In genomic region chr6:150600003-150600301, GRCh38 we compare ENCODE assay signal across 8 cellular contexts. TPM values are rescaled to one million over a fixed set of nuclear protein-coding genes. Genes with fewer than 3 reads are reported as not detected.
DNase-seq lines count a peak whose midpoint lies in the region; ATAC-seq, FAIRE-seq and TF ChIP-seq lines count a peak whose summit lies in the region.

No MANE protein-coding gene starts in this region.

- peaks cover 11% of the 10 kb centered on the region for H3K4me1 Mint-ChIP-seq in endodermal cell

- H3K36me3 Mint-ChIP-seq in endodermal cell (ENCODE audit: low read depth): no peaks in the 10 kb centered on the region

- no peak for TF ChIP-seq EP300 in ovary (IDR thresholded peaks at IDR 0.05)

- ATAC-seq in HG03521 (IDR thresholded peaks at IDR 0.05; ENCODE audit: unreplicated experiment) (peak; percentile 21), GM21360 (IDR thresholded peaks at IDR 0.05; ENCODE audit: unreplicated experiment) (no peak)

- FAIRE-seq in RCC 7860 (lab: Jason Lieb, UNC): no peak

- H3K4me1 ChIP-seq in endodermal cell (ENCODE audit: control insufficient read depth, insufficient read depth, low read length) (no peaks in the 10 kb centered on the region), ovary (ENCODE audit: insufficient read depth) (no peaks in the 10 kb centered on the region)

- TF ChIP-seq CTCF in GM12864 (IDR thresholded peaks at IDR 0.05; ENCODE audit: low read depth, low read length, missing control alignments) (no peak), endodermal cell (conservative IDR thresholded peaks at IDR 0.05) (no peak), ovary (IDR thresholded peaks at IDR 0.05) (no peak)

- H3K27ac ChIP-seq in endodermal cell (ENCODE audit: low read depth, low read length): no peak overlapping the region
- H3K27ac ChIP-seq in ovary: peak overlapping the region; percentile 45 to 85

- intact Hi-C loops in ovary (cut with DNase I): no loop called here

- peaks cover 67% of the 10 kb centered on the region for H3K27me3 ChIP-seq in endodermal cell (ENCODE audit: control insufficient read depth, insufficient read depth, low read length, poor library complexity, severe bottlenecking)
- H3K27me3 ChIP-seq in ovary: no peaks in the 10 kb centered on the region

- H3K4me3 ChIP-seq in GM12864 (ENCODE audit: low read depth, low read length) (peak overlapping the region; percentile 66), endodermal cell (ENCODE audit: low read length) (peak overlapping the region; percentile 77), ovary (peak overlapping the region; percentile 71)

- H3K9me3 ChIP-seq in endodermal cell (ENCODE audit: control insufficient read depth, low read length) (no peaks in the 10 kb centered on the region), ovary (no peaks in the 10 kb centered on the region)

- H3K9ac ChIP-seq in endodermal cell (ENCODE audit: extremely low read depth, low read length, poor library complexity, severe bottlenecking): no peak overlapping the region

- 0% methylated on average over 11 to 39 of the region's 39 CpGs for WGBS in endodermal cell (ENCODE audit: insufficient coverage in 1 of 2, insufficient read length in 1 of 2), 2 experiments
- WGBS in ovary, 3 donors: 0 to 2% methylated on average over 19 to 36 of the region's 39 CpGs; no CpG with 5 or more reads in 1 of the 3 donors

- peak overlapping the region; percentile 79 for H3K4me3 Mint-ChIP-seq in endodermal cell

- H3K27me3 Mint-ChIP-seq in endodermal cell (ENCODE audit: insufficient read depth): peaks cover 83% of the 10 kb centered on the region

- H3K27ac Mint-ChIP-seq in endodermal cell: no peak overlapping the region

- H3K9me3 Mint-ChIP-seq in endodermal cell: no peaks in the 10 kb centered on the region

- DNase-seq in GM12864 (ENCODE audit: low read depth) (no peak), endodermal cell (no peak), ovary (no peak), RCC 7860 (ENCODE audit: low spot score) (no peak), NCI-H187 treated with DMSO at 0.1 percent for 48 hours (lab: John Stamatoyannopoulos, UW) (no peak)
- no peak for DNase-seq in stimulated activated CD4-positive, alpha-beta T cell treated with anti-CD3 and anti-CD28 coated beads, Interleukin-4, amount 100 ng/mL, for 24 hours

- TF ChIP-seq POLR2A in ovary (IDR thresholded peaks at IDR 0.05): no peak

- H3K36me3 ChIP-seq in endodermal cell (ENCODE audit: control insufficient read depth, insufficient read depth, low read length): no peaks in the 10 kb centered on the region
- no peaks in the 10 kb centered on the region for H3K36me3 ChIP-seq in ovary

RNA-seq across cellular contexts. Expression of gene PLEKHG1, which starts 0.3 kb away (rescaled TPM):
- total RNA-seq in endodermal cell (1 to 10 TPM; 1.5 to 2.4 TPM), ovary (10 to 100 TPM in 4 of 7 donors, 1 to 10 TPM in 3; 5.4 to 74.0 (median 14.2) TPM)
- 11.3 TPM for polyA plus RNA-seq in endodermal cell (2013, experiment 1 of 2)
- 11.3 TPM for polyA plus RNA-seq in endodermal cell (2013, experiment 2 of 2)
- polyA plus RNA-seq in ovary: 10 to 100 TPM in 1 of 2 donors, 1 to 10 TPM in 1; 5.3 to 11.9 TPM
